2 cellular contexts compared by ENCODE assay signal in the genomic region with DNA sequence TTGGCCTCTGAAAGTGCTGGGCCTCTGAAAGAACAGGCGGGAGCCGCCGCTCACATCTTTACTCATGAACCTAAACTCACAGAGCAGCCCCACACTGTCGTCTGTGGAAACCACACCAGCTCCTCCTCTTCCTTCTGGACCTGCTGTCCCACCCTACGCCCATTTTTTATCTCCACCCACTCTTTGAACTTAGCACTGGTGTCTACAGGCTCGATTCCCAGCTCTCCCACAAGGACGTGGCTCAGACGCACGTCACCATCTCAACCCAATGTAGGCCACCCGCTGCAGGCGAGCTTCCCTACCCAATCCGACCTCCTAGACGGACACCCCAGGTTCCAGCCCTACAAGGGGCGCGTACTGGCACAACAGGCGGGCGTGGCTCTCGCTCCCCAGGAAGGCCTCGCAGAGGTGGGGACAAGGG.
TF ChIP-seq lines count a peak whose summit lies in the region.

No MANE protein-coding gene starts in this region.

TF ChIP-seq in HEK293, 187 proteins besides CTCF, POLR2A, EP300 and RAD21 (continued from another document):
- no peak for TF ChIP-seq PBX3 (CRISPR knock-in tag; IDR thresholded peaks at IDR 0.05)
- TF ChIP-seq, protein P1, sequence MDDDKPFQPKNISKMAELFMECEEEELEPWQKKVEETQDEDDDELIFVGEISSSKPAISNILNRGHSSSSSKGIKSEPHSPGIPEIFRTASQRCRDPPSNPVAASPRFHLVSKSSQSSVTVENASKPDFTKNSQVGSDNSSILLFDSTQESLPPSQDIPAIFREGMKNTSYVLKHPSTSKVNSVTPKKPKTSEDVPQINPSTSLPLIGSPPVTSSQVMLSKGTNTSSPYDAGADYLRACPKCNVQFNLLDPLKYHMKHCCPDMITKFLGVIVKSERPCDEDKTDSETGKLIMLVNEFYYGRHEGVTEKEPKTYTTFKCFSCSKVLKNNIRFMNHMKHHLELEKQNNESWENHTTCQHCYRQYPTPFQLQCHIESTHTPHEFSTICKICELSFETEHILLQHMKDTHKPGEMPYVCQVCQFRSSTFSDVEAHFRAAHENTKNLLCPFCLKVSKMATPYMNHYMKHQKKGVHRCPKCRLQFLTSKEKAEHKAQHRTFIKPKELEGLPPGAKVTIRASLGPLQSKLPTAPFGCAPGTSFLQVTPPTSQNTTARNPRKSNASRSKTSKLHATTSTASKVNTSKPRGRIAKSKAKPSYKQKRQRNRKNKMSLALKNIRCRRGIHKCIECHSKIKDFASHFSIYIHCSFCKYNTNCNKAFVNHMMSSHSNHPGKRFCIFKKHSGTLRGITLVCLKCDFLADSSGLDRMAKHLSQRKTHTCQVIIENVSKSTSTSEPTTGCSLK (tag by site-specific recombination; IDR thresholded peaks at IDR 0.05) = no peak

TF ChIP-seq in H1, 55 proteins besides CTCF, POLR2A, EP300 and RAD21 (continued from another document):
- TF ChIP-seq, protein P2, sequence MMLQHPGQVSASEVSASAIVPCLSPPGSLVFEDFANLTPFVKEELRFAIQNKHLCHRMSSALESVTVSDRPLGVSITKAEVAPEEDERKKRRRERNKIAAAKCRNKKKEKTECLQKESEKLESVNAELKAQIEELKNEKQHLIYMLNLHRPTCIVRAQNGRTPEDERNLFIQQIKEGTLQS (IDR thresholded peaks at IDR 0.05; ENCODE audit: insufficient read depth, low read depth, low read length) = no peak
- no peak for TF ChIP-seq POLR2AphosphoS5 (IDR thresholded peaks at IDR 0.05; ENCODE audit: low read depth, low read length)
- TF ChIP-seq RBBP5 (IDR thresholded peaks at IDR 0.05; ENCODE audit: borderline replicate concordance, low read depth, low read length) = no peak
- TF ChIP-seq, protein P3, sequence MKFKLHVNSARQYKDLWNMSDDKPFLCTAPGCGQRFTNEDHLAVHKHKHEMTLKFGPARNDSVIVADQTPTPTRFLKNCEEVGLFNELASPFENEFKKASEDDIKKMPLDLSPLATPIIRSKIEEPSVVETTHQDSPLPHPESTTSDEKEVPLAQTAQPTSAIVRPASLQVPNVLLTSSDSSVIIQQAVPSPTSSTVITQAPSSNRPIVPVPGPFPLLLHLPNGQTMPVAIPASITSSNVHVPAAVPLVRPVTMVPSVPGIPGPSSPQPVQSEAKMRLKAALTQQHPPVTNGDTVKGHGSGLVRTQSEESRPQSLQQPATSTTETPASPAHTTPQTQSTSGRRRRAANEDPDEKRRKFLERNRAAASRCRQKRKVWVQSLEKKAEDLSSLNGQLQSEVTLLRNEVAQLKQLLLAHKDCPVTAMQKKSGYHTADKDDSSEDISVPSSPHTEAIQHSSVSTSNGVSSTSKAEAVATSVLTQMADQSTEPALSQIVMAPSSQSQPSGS (IDR thresholded peaks at IDR 0.05; ENCODE audit: low read length) = no peak
- no peak for TF ChIP-seq PHF8 (conservative IDR thresholded peaks at IDR 0.05; ENCODE audit: low read depth, low read length)
- TF ChIP-seq CHD2 (IDR thresholded peaks at IDR 0.05; ENCODE audit: low read length) = no peak
- TF ChIP-seq SIN3A (conservative IDR thresholded peaks at IDR 0.05 in 1 of 2, IDR thresholded peaks at IDR 0.05 in 1 of 2; ENCODE audit: low read depth in 1 of 2, low read length in 2 of 2) = no peak
- no peak for TF ChIP-seq POU5F1 (IDR thresholded peaks at IDR 0.05; ENCODE audit: low read depth, low read length)
